In the genomic region with DNA sequence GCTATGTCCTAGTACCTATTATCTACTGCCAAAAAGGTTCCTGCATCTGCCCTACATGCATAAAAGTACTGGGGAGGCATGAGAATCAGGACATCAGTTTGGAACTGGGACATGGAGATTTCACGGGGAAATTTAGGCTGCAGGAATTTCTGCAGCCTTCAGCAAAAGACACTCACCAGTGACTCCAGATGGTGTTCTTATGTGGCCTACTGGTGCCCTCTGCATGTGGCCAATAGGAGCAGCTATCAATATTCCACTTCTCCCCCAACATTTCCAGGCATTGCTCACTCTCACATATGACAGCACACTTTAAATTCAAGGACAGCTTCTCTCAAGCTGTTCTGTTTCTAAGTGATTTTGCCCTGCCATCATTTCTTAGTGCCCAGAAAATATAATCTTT, we compare ENCODE assay signal across 17 cellular contexts.
A peak's percentile ranks its signal among the peaks of the same experiment; 100 is the strongest.
DNase-seq lines count a peak whose midpoint lies in the region; ATAC-seq and TF ChIP-seq lines count a peak whose summit lies in the region.
"Had no signal": no experiment of that assay in that cellular context is flagged by ENCODE, and none has a peak within 500 bp of the region (broad histone marks: within the 10 kb centered on the region; RNA-seq: fewer than 3 reads in every experiment).

No MANE protein-coding gene starts in this region.

- H3K36me3 ChIP-seq in tibial artery: no peaks in the 10 kb centered on the region
- H3K36me3 ChIP-seq: left lung, tibial nerve had no signal

- no peaks in the 10 kb centered on the region for H3K9me3 ChIP-seq in tibial artery
- H3K9me3 ChIP-seq: left lung, tibial nerve had no signal

- intact Hi-C loops in tibial artery (cut with DNase I; ENCODE audit: low total_unique reads): no loop called here

- no peak overlapping the region for H3K4me3 ChIP-seq in tibial artery
- H3K4me3 ChIP-seq: left lung, skin epidermis, tibial nerve had no signal

- no peak for TF ChIP-seq CTCF in tibial artery (IDR thresholded peaks at IDR 0.05)

- peaks cover 0 to 29% (median 13%) of the 10 kb centered on the region in 4 donors for H3K4me1 ChIP-seq in tibial artery
- H3K4me1 ChIP-seq: left lung had no signal

- H3K27me3 ChIP-seq in tibial artery: no peaks in the 10 kb centered on the region
- H3K27me3 ChIP-seq: left lung, tibial nerve had no signal

- DNase-seq in AG20443 (ENCODE audit: low spot score): peak; percentile 9
- DNase-seq in DMS 273 treated with DMSO at 0.1 percent for 48 hours (lab: John Stamatoyannopoulos, UW): peak; percentile 1
- DNase-seq in NCI-H524 treated with DMSO at 0.1 percent for 48 hours (lab: John Stamatoyannopoulos, UW): peak; percentile 33
- peak; percentile 13 for DNase-seq in fibroblast of peridontal ligament (ENCODE audit: extremely low read depth)
- DNase-seq in tibial artery: no peak
- DNase-seq in midbrain (lab: John Stamatoyannopoulos, UW): no peak
- DNase-seq: activated effector memory CD4-positive, alpha-beta T cell treated with Interleukin-2 at 50 U/mL for 16 hours; left lung; NCI-H1048; NCI-H2081 treated with DMSO at 0.1 percent for 48 hours; NCI-H526 treated with DMSO at 0.1 percent for 48 hours; SIG-M5; stimulated activated naive CD8-positive, alpha-beta T cell treated with anti-CD3 and anti-CD28 coated beads, Interleukin-15, Interleukin-2, amounts not matched to agents 100 U/mL and 50 U/mL, for 24 hours had no signal

- no peak for ATAC-seq in GM18517 (IDR thresholded peaks at IDR 0.05; ENCODE audit: unreplicated experiment)
- ATAC-seq: stimulated activated naive CD8-positive, alpha-beta T cell treated with anti-CD3 and anti-CD28 coated beads, Interleukin-15, Interleukin-2, amounts not matched to agents 100 U/mL and 50 U/mL, for 24 hours had no signal

- H3K27ac ChIP-seq in tibial artery: no peak overlapping the region
- H3K27ac ChIP-seq: KMS-11, left lung, skin epidermis had no signal

Comparison
In these comparisons a context has a peak if more than half of its experiments do, and no peak if none do; other contexts are left out.
1. DNase-seq: peak in AG20443 (single experiment), DMS 273 treated with DMSO at 0.1 percent for 48 hours (single experiment), NCI-H524 treated with DMSO at 0.1 percent for 48 hours (single experiment) and fibroblast of peridontal ligament (single experiment); none in tibial artery (0 of 2) and midbrain (single experiment).